33 cellular contexts compared by ENCODE assay signal in the genomic region with DNA sequence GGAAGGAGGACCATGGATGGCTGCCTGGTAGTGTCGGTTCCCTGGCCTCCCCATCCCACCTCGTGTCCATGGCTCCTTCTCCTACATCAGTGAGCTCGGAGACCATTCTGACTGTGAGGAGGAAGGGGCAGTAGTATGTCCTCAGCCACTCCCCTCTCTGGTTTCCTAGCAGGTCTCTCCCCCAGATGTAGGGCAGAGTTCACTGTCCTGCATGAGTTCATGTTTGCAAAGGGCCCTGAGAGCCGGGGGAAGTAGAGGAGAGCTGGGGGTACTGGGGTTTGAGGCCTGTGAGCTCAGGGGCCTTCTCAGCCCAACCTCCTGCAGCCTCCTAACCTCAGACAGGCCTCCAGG. TPM values are rescaled to one million over a fixed set of nuclear protein-coding genes. Genes with fewer than 3 reads are reported as not detected.
A peak's percentile ranks its signal among the peaks of the same experiment; 100 is the strongest.
DNase-seq lines count a peak whose midpoint lies in the region; ATAC-seq, FAIRE-seq and TF ChIP-seq lines count a peak whose summit lies in the region.
"Had no signal": no experiment of that assay in that cellular context is flagged by ENCODE, and none has a peak within 500 bp of the region (broad histone marks: within the 10 kb centered on the region; RNA-seq: fewer than 3 reads in every experiment).

No MANE protein-coding gene starts in this region.

- H3K9me1 ChIP-seq in IMR-90 (ENCODE audit: insufficient read depth, low read length), result peaks cover 23% of the 10 kb centered on the region

- H3K36me3 Mint-ChIP-seq in endothelial cell (ENCODE audit: low read depth, unreplicated experiment), result no peaks in the 10 kb centered on the region
- H3K36me3 Mint-ChIP-seq in activated naive CD4-positive, alpha-beta T cell treated with anti-CD3 and anti-CD28 coated beads for 36 hours (ENCODE audit: low read depth), result peaks cover 14% of the 10 kb centered on the region

- WGBS in IMR-90 (ENCODE audit: extremely low coverage in 2 of 2, insufficient read length in 1 of 2), 2 experiments, result no CpG with 5 or more reads among the region's 4 CpGs
- 100% methylated on average over 4 of the region's 4 CpGs; no CpG with 5 or more reads in 1 of the 2 experiments for WGBS in mesodermal cell (ENCODE audit: insufficient coverage in 2 of 2), 2 experiments

- no peak overlapping the region; the same call in 1 of the 2 replicates for H2AK5ac ChIP-seq in IMR-90 (ENCODE audit: low read depth, low read length)

- peaks cover 0 to 12% of the 10 kb centered on the region in 2 experiments; a peak in 1 of 4 replicates for H3K79me1 ChIP-seq in IMR-90 (ENCODE audit: low read depth in 1 of 2, low read length in 2 of 2)

- H3K4me1 Mint-ChIP-seq in endothelial cell (ENCODE audit: unreplicated experiment), result peaks cover 75% of the 10 kb centered on the region
- peaks cover 10% of the 10 kb centered on the region for H3K4me1 Mint-ChIP-seq in activated naive CD4-positive, alpha-beta T cell treated with anti-CD3 and anti-CD28 coated beads for 36 hours (ENCODE audit: low read depth)

- TF ChIP-seq CTCF in IMR-90 (conservative IDR thresholded peaks at IDR 0.05; ENCODE audit: low read depth, low read length) (no peak), endothelial cell (IDR thresholded peaks at IDR 0.05; ENCODE audit: unreplicated experiment) (no peak)

- no peak overlapping the region for H4K8ac ChIP-seq in IMR-90 (ENCODE audit: low read depth in 2 of 2, low read length in 2 of 2)

- H3K4me3 ChIP-seq in BLaER1 treated with 17β-estradiol and CSF1 and Interleukin-3, amounts not matched to agents 10 nM and 100 nM, result peak overlapping the region in 1 of 10 experiments; percentile 17; a peak in 2 of 20 replicates
- H3K4me3 ChIP-seq in IMR-90 (ENCODE audit: insufficient read depth, low read depth, low read length) (no peak overlapping the region), mesodermal cell (ENCODE audit: extremely low read depth, insufficient read depth, low read length, poor library complexity, severe bottlenecking) (no peak overlapping the region)
- H3K4me3 ChIP-seq: breast epithelium, coronary artery, esophagus muscularis mucosa, ovary, suprapubic skin had no signal

- H3K4me3 Mint-ChIP-seq in endothelial cell (ENCODE audit: unreplicated experiment), result no peak overlapping the region
- no peak overlapping the region for H3K4me3 Mint-ChIP-seq in activated naive CD4-positive, alpha-beta T cell treated with anti-CD3 and anti-CD28 coated beads for 36 hours
- H3K4me3 Mint-ChIP-seq: activated B cell treated with CpG ODN at 0.5 μM for 24 hours; activated CD8-positive, alpha-beta memory T cell treated with anti-CD3 and anti-CD28 coated beads, Interleukin-2, amount 10 ng/mL, durations not matched to agents 7 days and 5 days; activated T-cell treated with anti-CD3 and anti-CD28 coated beads, Interleukin-2, amount 50 U/mL, for 72 hours; naive thymus-derived CD4-positive, alpha-beta T cell; stimulated activated naive B cell treated with anti-CD40 and anti-IgM and Interleukin-4, amounts not matched to agents 10 μg/mL and 1 μg/mL and 100 μg/mL, for 72 hours had no signal

- H2BK5ac ChIP-seq in IMR-90 (ENCODE audit: low read depth, low read length, poor library complexity, severe bottlenecking), result no peak overlapping the region

- H3K27me3 ChIP-seq in BLaER1 treated with 17β-estradiol and CSF1 and Interleukin-3, amounts not matched to agents 10 nM and 100 nM, result no peaks in the 10 kb centered on the region
- H3K27me3 ChIP-seq in IMR-90 (ENCODE audit: control insufficient read depth, insufficient read depth, low read length), result no peaks in the 10 kb centered on the region
- H3K27me3 ChIP-seq: breast epithelium, esophagus muscularis mucosa, foreskin keratinocyte, ovary, suprapubic skin had no signal

- peak overlapping the region; percentile 94 for H3K27ac Mint-ChIP-seq in endothelial cell (ENCODE audit: unreplicated experiment)
- no peak overlapping the region for H3K27ac Mint-ChIP-seq in activated naive CD4-positive, alpha-beta T cell treated with anti-CD3 and anti-CD28 coated beads for 36 hours
- H3K27ac Mint-ChIP-seq: activated B cell treated with CpG ODN at 0.5 μM for 24 hours; activated T-cell treated with anti-CD3 and anti-CD28 coated beads, Interleukin-2, amount 50 U/mL, for 72 hours had no signal

- H3K27ac ChIP-seq in BLaER1 treated with 17β-estradiol and CSF1 and Interleukin-3, amounts not matched to agents 10 nM and 100 nM, result peak overlapping the region in 7 of 11 experiments; percentile 42 to 72 (median 55); a peak in 14 of 22 replicates
- H3K27ac ChIP-seq in IMR-90 (ENCODE audit: insufficient read depth, low read length) (no peak overlapping the region), mesodermal cell (ENCODE audit: low read depth, low read length, severe bottlenecking) (peak overlapping the region; percentile 45)
- H3K27ac ChIP-seq: breast epithelium, coronary artery, esophagus muscularis mucosa, foreskin keratinocyte, ovary, suprapubic skin had no signal

- TF ChIP-seq RAD21 in IMR-90 (IDR thresholded peaks at IDR 0.05; ENCODE audit: low read length), result no peak

- peaks cover 0 to 56% (median 0%) of the 10 kb centered on the region in 11 experiments; a peak in 6 of 22 replicates for H4K20me1 ChIP-seq in BLaER1 treated with 17β-estradiol and CSF1 and Interleukin-3, amounts not matched to agents 10 nM and 100 nM
- peaks cover 4% of the 10 kb centered on the region; the same call in 1 of the 2 replicates for H4K20me1 ChIP-seq in IMR-90 (ENCODE audit: insufficient read depth, low read length)

- dilution Hi-C loops in IMR-90 (cut with HindIII; ENCODE audit: low sequenced_read_pairs, unreplicated experiment), result no loop called here

- H3K9me3 Mint-ChIP-seq in endothelial cell (ENCODE audit: unreplicated experiment), result no peaks in the 10 kb centered on the region
- H3K9me3 Mint-ChIP-seq in activated naive CD4-positive, alpha-beta T cell treated with anti-CD3 and anti-CD28 coated beads for 36 hours, result no peaks in the 10 kb centered on the region
- H3K9me3 Mint-ChIP-seq: activated B cell treated with CpG ODN at 0.5 μM for 24 hours; activated T-cell treated with anti-CD3 and anti-CD28 coated beads, Interleukin-2, amount 50 U/mL, for 72 hours; naive thymus-derived CD4-positive, alpha-beta T cell; stimulated activated naive B cell treated with anti-CD40 and anti-IgM and Interleukin-4, amounts not matched to agents 10 μg/mL and 1 μg/mL and 100 μg/mL, for 72 hours had no signal

- intact Hi-C loops in IMR-90 (cut with micrococcal nuclease), result no loop called here
- intact Hi-C loops in activated naive CD4-positive, alpha-beta T cell treated with anti-CD3 and anti-CD28 coated beads for 36 hours (cut with micrococcal nuclease), result no loop called here

- no peak overlapping the region for H3K56ac ChIP-seq in IMR-90 (ENCODE audit: extremely low read depth, insufficient read depth, low read length)

- no peak overlapping the region for H2AFZ ChIP-seq in IMR-90 (replicated peaks; ENCODE audit: low read length, poor library complexity)

- no peak for DNase-seq in IMR-90
- no peak for DNase-seq in endothelial cell (ENCODE audit: low spot score)
- no peak for DNase-seq in activated naive CD4-positive, alpha-beta T cell treated with anti-CD3 and anti-CD28 coated beads for 36 hours
- DNase-seq in H54 (ENCODE audit: insufficient read length, low spot score), result no peak
- no peak for DNase-seq in activated CD8-positive, alpha-beta memory T cell treated with anti-CD3 and anti-CD28 coated beads, Interleukin-2, amount 50 U/mL, for 48 hours
- DNase-seq: activated B cell treated with CpG ODN at 0.5 μM for 24 hours; activated CD8-positive, alpha-beta memory T cell treated with anti-CD3 and anti-CD28 coated beads, Interleukin-2, amount 10 ng/mL, durations not matched to agents 7 days and 5 days; activated naive CD4-positive, alpha-beta T cell treated with Interleukin-2 at 50 U/mL for 16 hours; activated T-cell treated with anti-CD3 and anti-CD28 coated beads, Interleukin-2, amount 50 U/mL, for 72 hours; Caco-2; DMS79 treated with DMSO at 0.1 percent for 48 hours; effector memory CD4-positive, alpha-beta T cell; foreskin keratinocyte; left colon; midbrain; naive thymus-derived CD4-positive, alpha-beta T cell; NCI-H1092 treated with DMSO at 0.1 percent for 48 hours; NCI-H187 treated with DMSO at 0.1 percent for 48 hours; NCI-H524; PC-3; SHP77 treated with DMSO at 0.1 percent for 48 hours; stimulated activated CD4-positive, alpha-beta T cell treated with anti-CD3 and anti-CD28 coated beads, Interleukin-4, amount 100 ng/mL, for 4 hours; stimulated activated naive B cell treated with anti-CD40 and anti-IgM and Interleukin-4, amounts not matched to agents 10 μg/mL and 1 μg/mL and 100 μg/mL, for 72 hours; T1000 had no signal

- no peak overlapping the region for H2BK20ac ChIP-seq in IMR-90 (ENCODE audit: low read depth, low read length)

- H3K4ac ChIP-seq in IMR-90 (ENCODE audit: low read depth, low read length), result no peak overlapping the region

- no peak overlapping the region for H2BK120ac ChIP-seq in IMR-90 (ENCODE audit: low read depth, low read length)

- no TSS peak for BruUV-seq in IMR-90 (replicated peaks; lab: Mats Ljungman, UMichigan)

- peaks cover 19% of the 10 kb centered on the region for H3K27me3 Mint-ChIP-seq in endothelial cell (ENCODE audit: unreplicated experiment)
- H3K27me3 Mint-ChIP-seq in activated naive CD4-positive, alpha-beta T cell treated with anti-CD3 and anti-CD28 coated beads for 36 hours (ENCODE audit: low read depth), result no peaks in the 10 kb centered on the region
- H3K27me3 Mint-ChIP-seq: activated B cell treated with CpG ODN at 0.5 μM for 24 hours; activated CD8-positive, alpha-beta memory T cell treated with anti-CD3 and anti-CD28 coated beads, Interleukin-2, amount 10 ng/mL, durations not matched to agents 7 days and 5 days; naive thymus-derived CD4-positive, alpha-beta T cell; stimulated activated naive B cell treated with anti-CD40 and anti-IgM and Interleukin-4, amounts not matched to agents 10 μg/mL and 1 μg/mL and 100 μg/mL, for 72 hours had no signal

- POLR2A ChIA-PET in IMR-90 (lab: Charles Lee; ENCODE audit: unreplicated experiment), result no interaction called here

- peak overlapping the region; percentile 23 for H2AK9ac ChIP-seq in IMR-90 (replicated peaks; ENCODE audit: low read depth, low read length, poor library complexity)

- TF ChIP-seq POLR2A in IMR-90 (IDR thresholded peaks at IDR 0.05; ENCODE audit: low read depth, low read length), result no peak
- no peak for TF ChIP-seq POLR2A in H54 (IDR thresholded peaks at IDR 0.05; ENCODE audit: low read depth, low read length)

- no peak for FAIRE-seq in H54 (lab: Jason Lieb, UNC)

- peak overlapping the region; percentile 56 to 92 (median 79) for H3K4me2 ChIP-seq in BLaER1 treated with 17β-estradiol and CSF1 and Interleukin-3, amounts not matched to agents 10 nM and 100 nM
- H3K4me2 ChIP-seq in IMR-90 (ENCODE audit: low read depth, low read length), result no peak overlapping the region

- in situ Hi-C loops in IMR-90 (cut with MboI; ENCODE audit: low sequenced_read_pairs), result no loop called here

- no peak overlapping the region for H3K23ac ChIP-seq in IMR-90 (ENCODE audit: low read depth, low read length)

- peaks cover 41 to 64% (median 58%) of the 10 kb centered on the region in 10 experiments for H3K4me1 ChIP-seq in BLaER1 treated with 17β-estradiol and CSF1 and Interleukin-3, amounts not matched to agents 10 nM and 100 nM
- H3K4me1 ChIP-seq in IMR-90 (ENCODE audit: control insufficient read depth, insufficient read depth, low read length) (peaks cover 16% of the 10 kb centered on the region), mesodermal cell (ENCODE audit: control insufficient read depth, insufficient read depth, low read length, poor library complexity, severe bottlenecking) (peaks cover 46% of the 10 kb centered on the region)
- H3K4me1 ChIP-seq: breast epithelium had no signal

- CTCF ChIA-PET in IMR-90 (lab: Yijun Ruan, JAX), result no interaction called here
- CTCF ChIA-PET in activated naive CD4-positive, alpha-beta T cell treated with anti-CD3 and anti-CD28 coated beads for 36 hours (lab: Charles Lee), result interaction anchor here (0.6 to 2.2 kb wide), 2 partner anchors 21 to 27 kb away, joined by 4 to 7 read pairs; no protein-coding TSS in a partner anchor

- H3K14ac ChIP-seq in IMR-90 (replicated peaks; ENCODE audit: low read depth, low read length), result no peak overlapping the region

- no peak overlapping the region for H2BK15ac ChIP-seq in IMR-90 (ENCODE audit: low read depth, low read length)

- H3K36me3 ChIP-seq in BLaER1 treated with 17β-estradiol and CSF1 and Interleukin-3, amounts not matched to agents 10 nM and 100 nM, result peaks cover 23 to 57% (median 45%) of the 10 kb centered on the region in 11 experiments; a peak in 21 of 22 replicates
- H3K36me3 ChIP-seq in IMR-90 (ENCODE audit: control insufficient read depth, insufficient read depth, low read length) (peaks cover 7% of the 10 kb centered on the region; the same call in 1 of the 2 replicates), mesodermal cell (ENCODE audit: control insufficient read depth, insufficient read depth, low read length) (peaks cover 10% of the 10 kb centered on the region)
- H3K36me3 ChIP-seq: breast epithelium, ovary had no signal

- peak overlapping the region in 8 of 11 experiments; percentile 7 to 61 (median 38); a peak in 9 of 22 replicates for H3K9ac ChIP-seq in BLaER1 treated with 17β-estradiol and CSF1 and Interleukin-3, amounts not matched to agents 10 nM and 100 nM
- no peak overlapping the region for H3K9ac ChIP-seq in IMR-90 (ENCODE audit: low read depth, low read length)

- ATAC-seq in IMR-90 (ENCODE audit: low read depth) (no peak), GM21381 (IDR thresholded peaks at IDR 0.05; ENCODE audit: unreplicated experiment) (no peak)
- ATAC-seq: activated CD8-positive, alpha-beta memory T cell treated with anti-CD3 and anti-CD28 coated beads, Interleukin-2, amount 10 ng/mL, durations not matched to agents 7 days and 5 days; activated T-cell treated with anti-CD3 and anti-CD28 coated beads, Interleukin-2, amount 50 U/mL, for 72 hours; foreskin keratinocyte; HCT116; left colon; naive thymus-derived CD4-positive, alpha-beta T cell; PC-3 had no signal

- no peaks in the 10 kb centered on the region for H3K9me3 ChIP-seq in BLaER1 treated with 17β-estradiol and CSF1 and Interleukin-3, amounts not matched to agents 10 nM and 100 nM (replicated peaks in 1 of 11)
- H3K9me3 ChIP-seq in IMR-90 (ENCODE audit: control insufficient read depth, insufficient read depth, low read length), result no peaks in the 10 kb centered on the region
- H3K9me3 ChIP-seq in mesodermal cell (ENCODE audit: control insufficient read depth, low read length), result no peaks in the 10 kb centered on the region
- H3K9me3 ChIP-seq: breast epithelium, Caco-2, esophagus muscularis mucosa, ovary, suprapubic skin had no signal

- H4K5ac ChIP-seq in IMR-90 (ENCODE audit: low read depth, low read length), result no peak overlapping the region

- H4K91ac ChIP-seq in IMR-90 (ENCODE audit: insufficient read depth, low read depth, low read length), result no peak overlapping the region

- no peak overlapping the region for H3K18ac ChIP-seq in IMR-90 (ENCODE audit: low read depth, low read length)

RNA-seq across cellular contexts. Expression of gene ST3GAL4, which starts 18.4 kb away (rescaled TPM):
- 12.5 and 17.0 TPM in 2 replicates for total RNA-seq in IMR-90 (2012; rRNA removed)
- polyA plus RNA-seq in IMR-90 (2012; rRNA removed), result 18.3 and 19.7 TPM in 2 replicates
- polyA plus RNA-seq in IMR-90 (2012; cell fraction: cytosol; rRNA removed), result 19.6 and 25.9 TPM in 2 replicates
- polyA plus RNA-seq in IMR-90 (2012; cell fraction: nucleus; rRNA removed; ENCODE audit: low replicate concordance), result 12.5 and 20.7 TPM in 2 replicates
- total RNA-seq in endothelial cell (ENCODE audit: unreplicated experiment), result 25.9 TPM
- polyA plus RNA-seq in mesodermal cell (2013, experiment 1 of 2), result 20.6 TPM
- polyA plus RNA-seq in mesodermal cell (2013, experiment 2 of 2), result 13.5 TPM
- total RNA-seq in activated naive CD4-positive, alpha-beta T cell treated with anti-CD3 and anti-CD28 coated beads for 36 hours, result 1 to 10 TPM; 7.6 to 8.0 TPM

RNA-seq across cellular contexts. Expression of gene DCPS, which starts 33.2 kb away (rescaled TPM):
- 18.6 and 19.7 TPM in 2 replicates for total RNA-seq in IMR-90 (2012; rRNA removed)
- polyA plus RNA-seq in IMR-90 (2012; rRNA removed), result 34.8 and 35.0 TPM in 2 replicates
- polyA plus RNA-seq in IMR-90 (2012; cell fraction: cytosol; rRNA removed), result 26.7 and 31.4 TPM in 2 replicates
- 12.2 and 12.5 TPM in 2 replicates for polyA plus RNA-seq in IMR-90 (2012; cell fraction: nucleus; rRNA removed; ENCODE audit: low replicate concordance)
- 11.3 TPM for total RNA-seq in endothelial cell (ENCODE audit: unreplicated experiment)
- polyA plus RNA-seq in mesodermal cell (2013, experiment 1 of 2), result 19.8 TPM
- polyA plus RNA-seq in mesodermal cell (2013, experiment 2 of 2), result 18.5 TPM
- total RNA-seq in activated naive CD4-positive, alpha-beta T cell treated with anti-CD3 and anti-CD28 coated beads for 36 hours, result 10 to 100 TPM; 34.9 to 39.5 TPM

RNA-seq across cellular contexts. Expression of gene TIRAP, which starts 54.2 kb away (rescaled TPM):
- total RNA-seq in IMR-90 (2012; rRNA removed), result 3.0 and 3.6 TPM in 2 replicates
- 6.4 and 7.4 TPM in 2 replicates for polyA plus RNA-seq in IMR-90 (2012; rRNA removed)
- 4.4 and 5.8 TPM in 2 replicates for polyA plus RNA-seq in IMR-90 (2012; cell fraction: cytosol; rRNA removed)
- 5.1 and 8.0 TPM in 2 replicates for polyA plus RNA-seq in IMR-90 (2012; cell fraction: nucleus; rRNA removed; ENCODE audit: low replicate concordance)
- total RNA-seq in endothelial cell (ENCODE audit: unreplicated experiment), result 12.4 TPM
- 5.6 TPM for polyA plus RNA-seq in mesodermal cell (2013, experiment 1 of 2)
- 5.1 TPM for polyA plus RNA-seq in mesodermal cell (2013, experiment 2 of 2)
- total RNA-seq in activated naive CD4-positive, alpha-beta T cell treated with anti-CD3 and anti-CD28 coated beads for 36 hours, result 1 to 10 TPM; 2.7 to 3.5 TPM
